ENCODE assay signal across 17 cellular contexts in the genomic region with DNA sequence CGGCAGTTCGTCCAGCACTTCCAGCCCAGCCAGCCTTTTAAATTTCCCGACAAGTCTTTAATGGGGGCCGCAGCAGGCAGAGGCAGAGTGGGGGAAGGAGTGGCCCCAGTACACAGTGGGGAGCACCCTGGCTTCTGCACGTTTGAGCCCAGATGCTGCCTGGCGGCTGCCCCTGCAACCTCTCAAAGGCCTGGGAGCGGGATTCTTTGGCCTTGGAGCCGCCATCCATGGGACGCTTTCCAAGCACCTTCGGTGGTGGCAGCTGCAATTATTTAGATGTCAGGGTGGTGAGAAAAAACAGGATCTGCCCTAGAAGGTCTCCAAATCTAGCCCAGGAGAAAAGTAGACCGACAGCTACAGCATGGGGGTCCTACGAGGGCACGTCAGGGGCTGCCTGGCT. TPM values are rescaled to one million over a fixed set of nuclear protein-coding genes. Genes with fewer than 3 reads are reported as not detected.
DNase-seq lines count a peak whose midpoint lies in the region; ATAC-seq and TF ChIP-seq lines count a peak whose summit lies in the region.
"Had no signal": no experiment of that assay in that cellular context is flagged by ENCODE, and none has a peak within 500 bp of the region (broad histone marks: within the 10 kb centered on the region; RNA-seq: fewer than 3 reads in every experiment).

No MANE protein-coding gene starts in this region.

- DNase-seq in activated naive CD8-positive, alpha-beta T cell treated with anti-CD3 and anti-CD28 coated beads, Interleukin-2, amount 10 ng/mL, durations not matched to agents 7 days and 5 days = peak; percentile 8
- no peak for DNase-seq in activated naive CD8-positive, alpha-beta T cell treated with anti-CD3 and anti-CD28 coated beads for 36 hours
- DNase-seq in coronary artery (ENCODE audit: low spot score) = peak; percentile 29
- DNase-seq in nephron progenitor cell = peak; percentile 1
- peak; percentile 22 to 49 for DNase-seq in aorta
- DNase-seq in NCI-H2196 treated with DMSO at 0.1 percent for 48 hours (lab: John Stamatoyannopoulos, UW; ENCODE audit: unreplicated experiment) = no peak
- DNase-seq: DND-41, NCI-H2107, NCI-H526 treated with DMSO at 0.1 percent for 48 hours, trophoblast cell had no signal

- intact Hi-C loops in aorta (cut with DNase I) = no loop called here

- ATAC-seq in activated naive CD8-positive, alpha-beta T cell treated with anti-CD3 and anti-CD28 coated beads, Interleukin-2, amount 10 ng/mL, durations not matched to agents 7 days and 5 days (ENCODE audit: low read depth) = no peak
- ATAC-seq in aorta (ENCODE audit: low FRiP score) (no peak), HG03469 (IDR thresholded peaks at IDR 0.05; ENCODE audit: unreplicated experiment) (no peak), HG03108 (IDR thresholded peaks at IDR 0.05; ENCODE audit: unreplicated experiment) (no peak)
- ATAC-seq: CD8-positive, alpha-beta T cell; gastroesophageal sphincter; stimulated activated memory B cell treated with anti-CD40 and anti-IgM and Interleukin-4, amounts not matched to agents 10 μg/mL and 1 μg/mL and 100 μg/mL, for 72 hours had no signal

- no peak for TF ChIP-seq CTCF in coronary artery (IDR thresholded peaks at IDR 0.05)
- TF ChIP-seq CTCF in nephron progenitor cell (IDR thresholded peaks at IDR 0.05) = no peak

- H3K4me3 Mint-ChIP-seq in activated naive CD8-positive, alpha-beta T cell treated with anti-CD3 and anti-CD28 coated beads, Interleukin-2, amount 10 ng/mL, durations not matched to agents 7 days and 5 days = no peak overlapping the region
- no peak overlapping the region for H3K4me3 Mint-ChIP-seq in activated naive CD8-positive, alpha-beta T cell treated with anti-CD3 and anti-CD28 coated beads for 36 hours
- no peak overlapping the region for H3K4me3 Mint-ChIP-seq in nephron progenitor cell
- H3K4me3 Mint-ChIP-seq: activated naive CD4-positive, alpha-beta T cell treated with anti-CD3 and anti-CD28 coated beads, Interleukin-2, amount 50 U/mL, for 24 hours; CD8-positive, alpha-beta T cell; stimulated activated memory B cell treated with anti-CD40 and anti-IgM and Interleukin-4, amounts not matched to agents 10 μg/mL and 1 μg/mL and 100 μg/mL, for 72 hours had no signal

- H3K36me3 ChIP-seq in aorta (ENCODE audit: control insufficient read depth in 1 of 2, insufficient read depth in 2 of 2, low read length in 1 of 2) = no peaks in the 10 kb centered on the region
- H3K36me3 ChIP-seq: gastroesophageal sphincter, prostate gland had no signal

- H3K4me3 ChIP-seq in coronary artery (no peak overlapping the region), aorta (ENCODE audit: low read length in 2 of 2) (no peak overlapping the region)
- H3K4me3 ChIP-seq: gastroesophageal sphincter, prostate gland had no signal

- no peaks in the 10 kb centered on the region for H3K27me3 ChIP-seq in aorta (ENCODE audit: control insufficient read depth in 1 of 2, insufficient read depth in 2 of 2, low read length in 1 of 2)

- peaks cover 15% of the 10 kb centered on the region for H3K9me3 Mint-ChIP-seq in activated naive CD8-positive, alpha-beta T cell treated with anti-CD3 and anti-CD28 coated beads, Interleukin-2, amount 10 ng/mL, durations not matched to agents 7 days and 5 days
- peaks cover 20% of the 10 kb centered on the region for H3K9me3 Mint-ChIP-seq in activated naive CD8-positive, alpha-beta T cell treated with anti-CD3 and anti-CD28 coated beads for 36 hours
- H3K9me3 Mint-ChIP-seq in nephron progenitor cell = peaks cover 22% of the 10 kb centered on the region

- H3K36me3 Mint-ChIP-seq in activated naive CD8-positive, alpha-beta T cell treated with anti-CD3 and anti-CD28 coated beads, Interleukin-2, amount 10 ng/mL, durations not matched to agents 7 days and 5 days = no peaks in the 10 kb centered on the region
- H3K36me3 Mint-ChIP-seq in activated naive CD8-positive, alpha-beta T cell treated with anti-CD3 and anti-CD28 coated beads for 36 hours = peaks cover 9% of the 10 kb centered on the region
- H3K36me3 Mint-ChIP-seq in nephron progenitor cell (ENCODE audit: low read depth) = peaks cover 17% of the 10 kb centered on the region

- no peaks in the 10 kb centered on the region for H3K4me1 ChIP-seq in aorta (ENCODE audit: control insufficient read depth in 1 of 2, insufficient read depth in 2 of 2, low read length in 2 of 2)
- H3K4me1 ChIP-seq: gastroesophageal sphincter, prostate gland had no signal

- POLR2A ChIA-PET in activated naive CD8-positive, alpha-beta T cell treated with anti-CD3 and anti-CD28 coated beads, Interleukin-2, amount 10 ng/mL, durations not matched to agents 7 days and 5 days (lab: Charles Lee) = no interaction called here

- H3K27ac Mint-ChIP-seq in activated naive CD8-positive, alpha-beta T cell treated with anti-CD3 and anti-CD28 coated beads, Interleukin-2, amount 10 ng/mL, durations not matched to agents 7 days and 5 days = no peak overlapping the region
- no peak overlapping the region for H3K27ac Mint-ChIP-seq in activated naive CD8-positive, alpha-beta T cell treated with anti-CD3 and anti-CD28 coated beads for 36 hours
- no peak overlapping the region for H3K27ac Mint-ChIP-seq in nephron progenitor cell
- H3K27ac Mint-ChIP-seq: activated naive CD4-positive, alpha-beta T cell treated with anti-CD3 and anti-CD28 coated beads, Interleukin-2, amount 50 U/mL, for 24 hours; CD8-positive, alpha-beta T cell; stimulated activated memory B cell treated with anti-CD40 and anti-IgM and Interleukin-4, amounts not matched to agents 10 μg/mL and 1 μg/mL and 100 μg/mL, for 72 hours had no signal

- peaks cover 11% of the 10 kb centered on the region for H3K4me1 Mint-ChIP-seq in activated naive CD8-positive, alpha-beta T cell treated with anti-CD3 and anti-CD28 coated beads, Interleukin-2, amount 10 ng/mL, durations not matched to agents 7 days and 5 days
- H3K4me1 Mint-ChIP-seq in activated naive CD8-positive, alpha-beta T cell treated with anti-CD3 and anti-CD28 coated beads for 36 hours = peaks cover 4% of the 10 kb centered on the region
- H3K4me1 Mint-ChIP-seq in nephron progenitor cell = peaks cover 15% of the 10 kb centered on the region
- H3K4me1 Mint-ChIP-seq: stimulated activated memory B cell treated with anti-CD40 and anti-IgM and Interleukin-4, amounts not matched to agents 10 μg/mL and 1 μg/mL and 100 μg/mL, for 72 hours had no signal

- 70 to 74% methylated on average over 13 of the region's 13 CpGs for WGBS in aorta, 2 donors

- H3K9me3 ChIP-seq in aorta (ENCODE audit: control insufficient read depth, low read length) = peaks cover 1% of the 10 kb centered on the region
- H3K9me3 ChIP-seq: prostate gland had no signal

- H3K27ac ChIP-seq in coronary artery (no peak overlapping the region), aorta (ENCODE audit: low read depth in 1 of 2, low read length in 2 of 2) (no peak overlapping the region)
- H3K27ac ChIP-seq: gastroesophageal sphincter, prostate gland had no signal

- H3K27me3 Mint-ChIP-seq in activated naive CD8-positive, alpha-beta T cell treated with anti-CD3 and anti-CD28 coated beads, Interleukin-2, amount 10 ng/mL, durations not matched to agents 7 days and 5 days = no peaks in the 10 kb centered on the region
- peaks cover 7% of the 10 kb centered on the region for H3K27me3 Mint-ChIP-seq in activated naive CD8-positive, alpha-beta T cell treated with anti-CD3 and anti-CD28 coated beads for 36 hours
- H3K27me3 Mint-ChIP-seq in nephron progenitor cell (ENCODE audit: low read depth, poor library complexity) = no peaks in the 10 kb centered on the region
- H3K27me3 Mint-ChIP-seq: activated naive CD4-positive, alpha-beta T cell treated with anti-CD3 and anti-CD28 coated beads, Interleukin-2, amount 50 U/mL, for 24 hours had no signal

RNA-seq across cellular contexts. Expression of a gene that starts 46.0 kb away (rescaled TPM):
- 1 to 10 TPM in 1 of 2 experiments, under 1 TPM in 1; 0.96 to 1.1 TPM for total RNA-seq in activated naive CD8-positive, alpha-beta T cell treated with anti-CD3 and anti-CD28 coated beads, Interleukin-2, amount 10 ng/mL, durations not matched to agents 7 days and 5 days
- total RNA-seq in activated naive CD8-positive, alpha-beta T cell treated with anti-CD3 and anti-CD28 coated beads for 36 hours = 1 to 10 TPM; 1.1 to 1.8 TPM
- total RNA-seq in aorta = under 1 TPM; 0.48 to 0.52 TPM
- polyA plus RNA-seq in aorta = under 1 TPM; 0.25 to 0.28 TPM

Comparison
In these comparisons a context has a peak if more than half of its experiments do, and no peak if none do; other contexts are left out.
1. DNase-seq: peak in activated naive CD8-positive, alpha-beta T cell treated with anti-CD3 and anti-CD28 coated beads, Interleukin-2, amount 10 ng/mL, durations not matched to agents 7 days and 5 days (single experiment), coronary artery (single experiment), nephron progenitor cell (single experiment) and aorta (2 of 2); none in activated naive CD8-positive, alpha-beta T cell treated with anti-CD3 and anti-CD28 coated beads for 36 hours (single experiment) and NCI-H2196 treated with DMSO at 0.1 percent for 48 hours (single experiment).